32 cellular contexts compared by ENCODE assay signal in genomic region chr7:2470204-2471021, GRCh38. TPM values are rescaled to one million over a fixed set of nuclear protein-coding genes. Genes with fewer than 3 reads are reported as not detected.
A peak's percentile ranks its signal among the peaks of the same experiment; 100 is the strongest.
DNase-seq lines count a peak whose midpoint lies in the region; ATAC-seq and TF ChIP-seq lines count a peak whose summit lies in the region.
"Had no signal": no experiment of that assay in that cellular context is flagged by ENCODE, and none has a peak within 500 bp of the region (broad histone marks: within the 10 kb centered on the region; RNA-seq: fewer than 3 reads in every experiment).

No MANE protein-coding gene starts in this region.

- POLR2A ChIA-PET in AG04450 (lab: Yijun Ruan, JAX), result interaction anchor here (0.8 to 0.9 kb wide), 2 partner anchors 46 to 89 kb away, joined by 3 read pairs; no protein-coding TSS in a partner anchor

- peaks cover 7% of the 10 kb centered on the region for H3K4me1 ChIP-seq in H9 (ENCODE audit: insufficient read depth, low read length)
- peaks cover 9% of the 10 kb centered on the region for H3K4me1 ChIP-seq in neural progenitor cell
- H3K4me1 ChIP-seq in mammary epithelial cell (ENCODE audit: insufficient read depth, low read length), result peaks cover 13% of the 10 kb centered on the region
- peaks cover 4 to 18% (median 13%) of the 10 kb centered on the region in 4 donors for H3K4me1 ChIP-seq in stomach
- H3K4me1 ChIP-seq: colonic mucosa, psoas muscle had no signal

- H3K27me3 ChIP-seq in AG04450 (ENCODE audit: control insufficient read depth, insufficient read depth, low read length), result no peaks in the 10 kb centered on the region
- H3K27me3 ChIP-seq in H9 (ENCODE audit: insufficient read depth, low read length), result no peaks in the 10 kb centered on the region
- no peaks in the 10 kb centered on the region for H3K27me3 ChIP-seq in neural progenitor cell
- no peaks in the 10 kb centered on the region for H3K27me3 ChIP-seq in mammary epithelial cell (ENCODE audit: insufficient read depth, low read length)
- H3K27me3 ChIP-seq in stomach, result peaks cover 0 to 34% (median 0%) of the 10 kb centered on the region in 3 donors
- H3K27me3 ChIP-seq: colonic mucosa had no signal

- H2AK5ac ChIP-seq in H9 (ENCODE audit: insufficient read length, low read length), result no peak overlapping the region

- H3K36me3 ChIP-seq in neural progenitor cell (no peaks in the 10 kb centered on the region), mammary epithelial cell (ENCODE audit: insufficient read depth, low read length) (no peaks in the 10 kb centered on the region), stomach (no peaks in the 10 kb centered on the region)
- H3K36me3 ChIP-seq: colonic mucosa, esophagus muscularis mucosa, transverse colon had no signal

- H3K79me2 ChIP-seq in H9 (ENCODE audit: insufficient read depth, low read length) (no peaks in the 10 kb centered on the region), neural progenitor cell (ENCODE audit: low read depth) (no peaks in the 10 kb centered on the region), mammary epithelial cell (ENCODE audit: insufficient read depth, low read length) (no peaks in the 10 kb centered on the region)

- H2BK15ac ChIP-seq in H9 (ENCODE audit: low read depth, low read length), result no peak overlapping the region

- intact Hi-C loops in mammary epithelial cell (cut with micrococcal nuclease), result no loop called here
- intact Hi-C loops in stomach (cut with DNase I; ENCODE audit: low total_unique reads), result loop anchor here (10.0 kb wide), 1 partner anchor 214 kb away; the partner anchor contains the start of gene AMZ1

- H3K56ac ChIP-seq in H9 (ENCODE audit: insufficient read length, low read depth, low read length), result no peak overlapping the region

- ATAC-seq in activated CD8-positive, alpha-beta memory T cell treated with anti-CD3 and anti-CD28 coated beads, Interleukin-2, amount 10 ng/mL, durations not matched to agents 7 days and 5 days, result no peak
- ATAC-seq: naive thymus-derived CD4-positive, alpha-beta T cell had no signal

- H3K23me2 ChIP-seq in H9 (ENCODE audit: insufficient read length, low read depth, low read length, poor library complexity, severe bottlenecking), result no peaks in the 10 kb centered on the region

- H3K9ac ChIP-seq in H9 (ENCODE audit: extremely low read depth, insufficient read length, low read length), result no peak overlapping the region
- no peak overlapping the region for H3K9ac ChIP-seq in neural progenitor cell
- H3K9ac ChIP-seq in mammary epithelial cell (ENCODE audit: insufficient read depth, low read length), result no peak overlapping the region

- H3K4me1 Mint-ChIP-seq in H9 (peaks cover 21 to 39% of the 10 kb centered on the region in 2 experiments), chondrocyte (ENCODE audit: low read depth) (peaks cover 15% of the 10 kb centered on the region), neural progenitor cell (peaks cover 37% of the 10 kb centered on the region)
- H3K4me1 Mint-ChIP-seq in activated CD8-positive, alpha-beta memory T cell treated with anti-CD3 and anti-CD28 coated beads, Interleukin-2, amount 10 ng/mL, durations not matched to agents 7 days and 5 days, result peaks cover 5% of the 10 kb centered on the region

- H3K79me1 ChIP-seq in H9 (ENCODE audit: insufficient read depth, low read depth, low read length, poor library complexity, severe bottlenecking), result no peaks in the 10 kb centered on the region

- no peak overlapping the region for H4K91ac ChIP-seq in H9 (ENCODE audit: insufficient read length, low read depth, low read length)

- no peaks in the 10 kb centered on the region for H3K27me3 Mint-ChIP-seq in H9 (ENCODE audit: low read depth)
- peaks cover 2% of the 10 kb centered on the region for H3K27me3 Mint-ChIP-seq in chondrocyte (ENCODE audit: low read depth)
- H3K27me3 Mint-ChIP-seq in neural progenitor cell (ENCODE audit: insufficient read depth, low read depth), result peaks cover 7% of the 10 kb centered on the region
- H3K27me3 Mint-ChIP-seq in activated CD8-positive, alpha-beta memory T cell treated with anti-CD3 and anti-CD28 coated beads, Interleukin-2, amount 10 ng/mL, durations not matched to agents 7 days and 5 days, result peaks cover 24% of the 10 kb centered on the region

- no peak overlapping the region for H4K5ac ChIP-seq in H9 (ENCODE audit: insufficient read length, low read depth, low read length)

- no CpG with 5 or more reads among the region's 19 CpGs for WGBS in H9 (ENCODE audit: extremely low coverage, insufficient read length, low lambda C conversion rate)
- WGBS in mammary epithelial cell (ENCODE audit: low coverage, missing lambda C conversion rate), result 97% methylated on average over 18 of the region's 19 CpGs
- WGBS in stomach, 5 donors, result 71 to 85% (median 82%) methylated on average over 13 to 19 of the region's 19 CpGs

- H3F3A ChIP-seq in neural progenitor cell (ENCODE audit: low read depth), result peaks cover 12% of the 10 kb centered on the region

- H3K36me3 Mint-ChIP-seq in H9 (ENCODE audit: insufficient read depth in 1 of 3, low read depth in 3 of 3) (no peaks in the 10 kb centered on the region; a peak in 1 of 7 replicates), chondrocyte (ENCODE audit: low read depth) (no peaks in the 10 kb centered on the region), neural progenitor cell (peaks cover 2% of the 10 kb centered on the region)
- no peaks in the 10 kb centered on the region for H3K36me3 Mint-ChIP-seq in activated CD8-positive, alpha-beta memory T cell treated with anti-CD3 and anti-CD28 coated beads, Interleukin-2, amount 10 ng/mL, durations not matched to agents 7 days and 5 days
- H3K36me3 Mint-ChIP-seq: activated naive CD8-positive, alpha-beta T cell treated with anti-CD3 and anti-CD28 coated beads for 36 hours; CD4-positive, CD25-positive, alpha-beta regulatory T cell; naive thymus-derived CD4-positive, alpha-beta T cell had no signal

- no peak overlapping the region for H3K4ac ChIP-seq in H9 (ENCODE audit: low read depth, low read length)

- H2AFZ ChIP-seq in H9 (ENCODE audit: low read length) (no peak overlapping the region), neural progenitor cell (replicated peaks) (no peak overlapping the region), mammary epithelial cell (ENCODE audit: low read depth, low read length) (no peak overlapping the region)

- H4K20me1 ChIP-seq in H9 (ENCODE audit: control insufficient read depth, insufficient read depth, insufficient read length), result no peaks in the 10 kb centered on the region
- no peaks in the 10 kb centered on the region for H4K20me1 ChIP-seq in neural progenitor cell (ENCODE audit: low read depth)
- H4K20me1 ChIP-seq in mammary epithelial cell (ENCODE audit: insufficient read depth, low read length), result no peaks in the 10 kb centered on the region

- TF ChIP-seq CTCF in AG04450 (IDR thresholded peaks at IDR 0.05; ENCODE audit: low read depth, low read length) (no peak), H9 (conservative IDR thresholded peaks at IDR 0.05) (no peak), chondrocyte (IDR thresholded peaks at IDR 0.05) (no peak), neural progenitor cell (IDR thresholded peaks at IDR 0.05) (no peak), mammary epithelial cell (conservative IDR thresholded peaks at IDR 0.05 in 1 of 2, IDR thresholded peaks at IDR 0.05 in 1 of 2; ENCODE audit: extremely low read depth in 1 of 2, insufficient read depth in 1 of 2, low read depth in 1 of 2, low read length in 2 of 2) (no peak), stomach (IDR thresholded peaks at IDR 0.05) (no peak)

- H2BK120ac ChIP-seq in H9 (ENCODE audit: low read depth, low read length, poor library complexity, severe bottlenecking), result no peak overlapping the region

- H3K27ac Mint-ChIP-seq in H9, result peak overlapping the region in 2 of 3 experiments; percentile 1 to 73; a peak in 2 of 7 replicates
- H3K27ac Mint-ChIP-seq in chondrocyte (ENCODE audit: unreplicated experiment), result peak overlapping the region; percentile 36
- H3K27ac Mint-ChIP-seq in neural progenitor cell, result peak overlapping the region; percentile 92
- no peak overlapping the region for H3K27ac Mint-ChIP-seq in activated CD8-positive, alpha-beta memory T cell treated with anti-CD3 and anti-CD28 coated beads, Interleukin-2, amount 10 ng/mL, durations not matched to agents 7 days and 5 days
- H3K27ac Mint-ChIP-seq: activated naive CD8-positive, alpha-beta T cell treated with anti-CD3 and anti-CD28 coated beads for 36 hours; naive thymus-derived CD4-positive, alpha-beta T cell had no signal

- H3K9me3 ChIP-seq in AG04450 (ENCODE audit: control insufficient read depth, insufficient read depth, low read length) (no peaks in the 10 kb centered on the region; the same call in 1 of the 2 replicates), H9 (ENCODE audit: control insufficient read depth, low read depth, low read length) (no peaks in the 10 kb centered on the region), neural progenitor cell (ENCODE audit: low read depth) (no peaks in the 10 kb centered on the region), mammary epithelial cell (replicated peaks; ENCODE audit: insufficient read depth, low read length) (no peaks in the 10 kb centered on the region), stomach (no peaks in the 10 kb centered on the region)
- H3K9me3 ChIP-seq: colonic mucosa, esophagus muscularis mucosa, psoas muscle, transverse colon had no signal

- H3K4me2 ChIP-seq in H9 (ENCODE audit: insufficient read depth, insufficient read length, low read length) (no peak overlapping the region), neural progenitor cell (no peak overlapping the region), mammary epithelial cell (ENCODE audit: insufficient read depth, low read depth, low read length) (no peak overlapping the region)

- no peak overlapping the region for H3T11ph ChIP-seq in H9 (ENCODE audit: low read length)

- H3K9me3 Mint-ChIP-seq in H9 (no peaks in the 10 kb centered on the region; a peak in 2 of 5 replicates), chondrocyte (ENCODE audit: low read depth) (no peaks in the 10 kb centered on the region), neural progenitor cell (no peaks in the 10 kb centered on the region)
- H3K9me3 Mint-ChIP-seq in activated CD8-positive, alpha-beta memory T cell treated with anti-CD3 and anti-CD28 coated beads, Interleukin-2, amount 10 ng/mL, durations not matched to agents 7 days and 5 days (ENCODE audit: low read depth), result no peaks in the 10 kb centered on the region
- H3K9me3 Mint-ChIP-seq: activated naive CD8-positive, alpha-beta T cell treated with anti-CD3 and anti-CD28 coated beads for 36 hours; CD4-positive, CD25-positive, alpha-beta regulatory T cell; naive thymus-derived CD4-positive, alpha-beta T cell had no signal

- no peak overlapping the region for H4K8ac ChIP-seq in H9 (replicated peaks; ENCODE audit: insufficient read length, low read depth, low read length)

- H2BK12ac ChIP-seq in H9 (ENCODE audit: insufficient read length, low read depth, low read length), result no peak overlapping the region

- no peak overlapping the region for H2BK20ac ChIP-seq in H9 (ENCODE audit: low read depth, low read length, poor library complexity, severe bottlenecking)

- no peak overlapping the region for H3K4me3 ChIP-seq in AG04450 (ENCODE audit: low read depth, low read length)
- no peak overlapping the region for H3K4me3 ChIP-seq in neural progenitor cell
- H3K4me3 ChIP-seq in mammary epithelial cell (replicated peaks in 1 of 3; ENCODE audit: insufficient read depth in 1 of 3, low read depth in 2 of 3, low read length in 3 of 3), result no peak overlapping the region
- H3K4me3 ChIP-seq in stomach, result no peak overlapping the region
- H3K4me3 ChIP-seq: colonic mucosa, esophagus muscularis mucosa, psoas muscle, transverse colon had no signal

- in situ Hi-C loops in mammary epithelial cell (cut with MboI; ENCODE audit: low sequenced_read_pairs in 2 of 2), result loop anchor here in 1 of 2 donors (25.0 kb wide), 1 partner anchor 217 kb away; the partner anchor contains the start of gene AMZ1

- dilution Hi-C loops in mammary epithelial cell (cut with HindIII; ENCODE audit: low sequenced_read_pairs), result no loop called here

- H3K27ac ChIP-seq in AG04450 (ENCODE audit: low read depth, low read length) (peak overlapping the region; percentile 57), H9 (ENCODE audit: insufficient read length, low read depth, low read length) (no peak overlapping the region), neural progenitor cell (no peak overlapping the region), mammary epithelial cell (ENCODE audit: insufficient read depth, low read depth, low read length) (no peak overlapping the region), stomach (no peak overlapping the region)
- H3K27ac ChIP-seq: colonic mucosa, psoas muscle, transverse colon had no signal

- peak overlapping the region in 1 of 2 experiments; percentile 62; a peak in 2 of 5 replicates for H3K4me3 Mint-ChIP-seq in H9
- no peak overlapping the region for H3K4me3 Mint-ChIP-seq in chondrocyte (ENCODE audit: unreplicated experiment)
- H3K4me3 Mint-ChIP-seq in neural progenitor cell, result peak overlapping the region; percentile 48
- no peak overlapping the region for H3K4me3 Mint-ChIP-seq in activated CD8-positive, alpha-beta memory T cell treated with anti-CD3 and anti-CD28 coated beads, Interleukin-2, amount 10 ng/mL, durations not matched to agents 7 days and 5 days
- H3K4me3 Mint-ChIP-seq: activated naive CD8-positive, alpha-beta T cell treated with anti-CD3 and anti-CD28 coated beads for 36 hours; CD4-positive, CD25-positive, alpha-beta regulatory T cell had no signal

- no peak overlapping the region for H3K14ac ChIP-seq in H9 (ENCODE audit: insufficient read depth, low read length)

- TF ChIP-seq POLR2A in stomach (IDR thresholded peaks at IDR 0.05), result no peak

- no peak for DNase-seq in AG04450 (ENCODE audit: low read depth, low spot score)
- no peak for DNase-seq in H9
- DNase-seq in chondrocyte (ENCODE audit: low spot score), result no peak
- no peak for DNase-seq in neural progenitor cell (ENCODE audit: low spot score)
- no peak for DNase-seq in mammary epithelial cell
- DNase-seq in stomach, result no peak
- DNase-seq in activated CD8-positive, alpha-beta memory T cell treated with anti-CD3 and anti-CD28 coated beads, Interleukin-2, amount 10 ng/mL, durations not matched to agents 7 days and 5 days, result no peak
- no peak for DNase-seq in anterior cingulate cortex (lab: John Stamatoyannopoulos, UW)
- DNase-seq: activated CD4-positive, alpha-beta T cell treated with anti-CD3 and anti-CD28 coated beads for 4 hours; activated effector memory CD4-positive, alpha-beta T cell treated with anti-CD3 and anti-CD28 coated beads, Interleukin-2, amount 50 U/mL, for 16 hours; activated naive CD8-positive, alpha-beta T cell treated with anti-CD3 and anti-CD28 coated beads for 36 hours; activated T-cell treated with anti-CD3 and anti-CD28 coated beads for 4 hours; aorta; CD4-positive, CD25-positive, alpha-beta regulatory T cell; colonic mucosa; DND-41; GF-D8; naive thymus-derived CD4-positive, alpha-beta T cell; NCI-H2029 treated with DMSO at 0.1 percent for 48 hours; NCI-H524 treated with DMSO at 0.1 percent for 48 hours; occipital lobe; psoas muscle; stimulated activated CD4-positive, alpha-beta T cell treated with anti-CD3 and anti-CD28 coated beads, Interleukin-4, amount 100 ng/mL, for 24 hours; T-helper 9 cell; transverse colon had no signal

- H2BK5ac ChIP-seq in H9 (ENCODE audit: insufficient read length, low read length), result no peak overlapping the region

- CTCF ChIA-PET in AG04450 (lab: Charles Lee), result interaction anchor here (1.1 to 4.2 kb wide), 7 partner anchors 9 to 56 kb away, joined by 3 to 75 read pairs (median 5); no protein-coding TSS in a partner anchor
- CTCF ChIA-PET in mammary epithelial cell (lab: Charles Lee; ENCODE audit: low non-redundant PET), result interaction anchor here (0.6 kb wide), 1 partner anchor 210 kb away, joined by 3 read pairs; no protein-coding TSS in a partner anchor
- CTCF ChIA-PET in activated CD8-positive, alpha-beta memory T cell treated with anti-CD3 and anti-CD28 coated beads, Interleukin-2, amount 10 ng/mL, durations not matched to agents 7 days and 5 days (lab: Charles Lee), result interaction anchor here (0.6 to 5.1 kb wide), 12 partner anchors 10 to 230 kb away, joined by 3 to 108 read pairs (median 5); no protein-coding TSS in a partner anchor

- TF ChIP-seq EP300 in stomach (IDR thresholded peaks at IDR 0.05), result no peak

- H3K18ac ChIP-seq in H9 (ENCODE audit: insufficient read length, low read depth, low read length), result no peak overlapping the region

- BruUV-seq in mammary epithelial cell (replicated peaks; lab: Mats Ljungman, UMichigan), result no TSS peak

- no peak overlapping the region for H3K23ac ChIP-seq in H9 (ENCODE audit: insufficient read length, low read depth, low read length)

RNA-seq across cellular contexts. Expression of gene GRIFIN, which starts 5.8 kb away (rescaled TPM):
- polyA plus RNA-seq in AG04450 (2011; rRNA removed) (not detected in 2 replicates), mammary epithelial cell (not detected), stomach (not detected)
- polyA minus RNA-seq in AG04450 (2011; rRNA and poly(A)+ RNA removed), result not detected in 2 replicates
- total RNA-seq in H9 (2021) (not detected in 2 replicates), chondrocyte (not detected in 3 replicates), neural progenitor cell (ENCODE audit: low replicate concordance) (not detected in 2 replicates), mammary epithelial cell (not detected), stomach (not detected)
- not detected for polyA minus RNA-seq in mammary epithelial cell
- not detected for total RNA-seq in activated CD8-positive, alpha-beta memory T cell treated with anti-CD3 and anti-CD28 coated beads, Interleukin-2, amount 10 ng/mL, durations not matched to agents 7 days and 5 days
- total RNA-seq: activated naive CD8-positive, alpha-beta T cell treated with anti-CD3 and anti-CD28 coated beads for 36 hours; aorta; CD4-positive, CD25-positive, alpha-beta regulatory T cell; colonic mucosa; esophagus muscularis mucosa; HT-29; liver; MCF 10A; naive thymus-derived CD4-positive, alpha-beta T cell; occipital lobe; PC-3; psoas muscle; subcutaneous adipose tissue; transverse colon had no signal
- polyA plus RNA-seq: aorta; CD4-positive, CD25-positive, alpha-beta regulatory T cell; keratinocyte; liver; naive thymus-derived CD4-positive, alpha-beta T cell; psoas muscle had no signal

RNA-seq across cellular contexts. Expression of gene LFNG, which starts 49.2 kb away (rescaled TPM):
- 1.6 and 2.4 TPM in 2 replicates for polyA plus RNA-seq in AG04450 (2011; rRNA removed)
- 1.8 and 2.8 TPM in 2 replicates for polyA minus RNA-seq in AG04450 (2011; rRNA and poly(A)+ RNA removed)
- 52.9 and 55.3 TPM in 2 replicates for total RNA-seq in H9 (2021)
- 36.7 to 39.9 TPM (median 39.9 TPM) in 3 replicates for total RNA-seq in chondrocyte
- total RNA-seq in neural progenitor cell (ENCODE audit: low replicate concordance), result 58.0 and 177 TPM in 2 replicates
- 100 to 1,000 TPM in 1 of 2 donors, 10 to 100 TPM in 1; 29.7 to 105 TPM for total RNA-seq in mammary epithelial cell
- polyA plus RNA-seq in mammary epithelial cell, result 35.5 TPM
- polyA minus RNA-seq in mammary epithelial cell, result 15.9 TPM
- total RNA-seq in stomach, result 100 to 1,000 TPM in 1 of 5 donors, 10 to 100 TPM in 3, 1 to 10 TPM in 1; 8.0 to 103 (median 36.2) TPM
- polyA plus RNA-seq in stomach, result 10 to 100 TPM; 11.8 to 15.4 (median 14.1) TPM
- total RNA-seq in activated CD8-positive, alpha-beta memory T cell treated with anti-CD3 and anti-CD28 coated beads, Interleukin-2, amount 10 ng/mL, durations not matched to agents 7 days and 5 days, result 100 to 1,000 TPM; 101 to 104 TPM
